In the genomic region with DNA sequence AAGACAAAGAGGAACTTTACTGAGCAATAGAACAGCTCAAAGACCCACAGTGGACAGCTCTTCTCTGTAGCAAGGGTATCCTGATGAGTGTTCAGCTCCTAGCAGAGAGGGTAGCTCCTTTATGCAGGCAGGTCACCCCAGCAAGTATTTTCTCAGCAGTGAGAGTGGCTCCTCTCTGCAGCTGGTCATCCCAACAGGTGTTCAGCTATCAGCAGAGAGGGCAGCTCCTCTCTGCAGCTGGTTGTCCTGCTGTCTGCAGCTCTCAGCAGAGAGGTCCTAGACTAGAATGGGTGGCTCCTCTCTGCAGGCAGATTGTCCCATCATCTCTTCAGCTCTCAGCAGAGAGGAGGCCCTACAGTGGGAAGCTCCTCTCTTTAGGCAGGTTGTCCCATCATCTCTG, we compare ENCODE assay signal across 1 cellular context.
TF ChIP-seq lines count a peak whose summit lies in the region.

No MANE protein-coding gene starts in this region.

TF ChIP-seq in HepG2, 621 proteins besides CTCF, POLR2A, EP300 and RAD21 (continued from another document):
- TF ChIP-seq, protein P1, sequence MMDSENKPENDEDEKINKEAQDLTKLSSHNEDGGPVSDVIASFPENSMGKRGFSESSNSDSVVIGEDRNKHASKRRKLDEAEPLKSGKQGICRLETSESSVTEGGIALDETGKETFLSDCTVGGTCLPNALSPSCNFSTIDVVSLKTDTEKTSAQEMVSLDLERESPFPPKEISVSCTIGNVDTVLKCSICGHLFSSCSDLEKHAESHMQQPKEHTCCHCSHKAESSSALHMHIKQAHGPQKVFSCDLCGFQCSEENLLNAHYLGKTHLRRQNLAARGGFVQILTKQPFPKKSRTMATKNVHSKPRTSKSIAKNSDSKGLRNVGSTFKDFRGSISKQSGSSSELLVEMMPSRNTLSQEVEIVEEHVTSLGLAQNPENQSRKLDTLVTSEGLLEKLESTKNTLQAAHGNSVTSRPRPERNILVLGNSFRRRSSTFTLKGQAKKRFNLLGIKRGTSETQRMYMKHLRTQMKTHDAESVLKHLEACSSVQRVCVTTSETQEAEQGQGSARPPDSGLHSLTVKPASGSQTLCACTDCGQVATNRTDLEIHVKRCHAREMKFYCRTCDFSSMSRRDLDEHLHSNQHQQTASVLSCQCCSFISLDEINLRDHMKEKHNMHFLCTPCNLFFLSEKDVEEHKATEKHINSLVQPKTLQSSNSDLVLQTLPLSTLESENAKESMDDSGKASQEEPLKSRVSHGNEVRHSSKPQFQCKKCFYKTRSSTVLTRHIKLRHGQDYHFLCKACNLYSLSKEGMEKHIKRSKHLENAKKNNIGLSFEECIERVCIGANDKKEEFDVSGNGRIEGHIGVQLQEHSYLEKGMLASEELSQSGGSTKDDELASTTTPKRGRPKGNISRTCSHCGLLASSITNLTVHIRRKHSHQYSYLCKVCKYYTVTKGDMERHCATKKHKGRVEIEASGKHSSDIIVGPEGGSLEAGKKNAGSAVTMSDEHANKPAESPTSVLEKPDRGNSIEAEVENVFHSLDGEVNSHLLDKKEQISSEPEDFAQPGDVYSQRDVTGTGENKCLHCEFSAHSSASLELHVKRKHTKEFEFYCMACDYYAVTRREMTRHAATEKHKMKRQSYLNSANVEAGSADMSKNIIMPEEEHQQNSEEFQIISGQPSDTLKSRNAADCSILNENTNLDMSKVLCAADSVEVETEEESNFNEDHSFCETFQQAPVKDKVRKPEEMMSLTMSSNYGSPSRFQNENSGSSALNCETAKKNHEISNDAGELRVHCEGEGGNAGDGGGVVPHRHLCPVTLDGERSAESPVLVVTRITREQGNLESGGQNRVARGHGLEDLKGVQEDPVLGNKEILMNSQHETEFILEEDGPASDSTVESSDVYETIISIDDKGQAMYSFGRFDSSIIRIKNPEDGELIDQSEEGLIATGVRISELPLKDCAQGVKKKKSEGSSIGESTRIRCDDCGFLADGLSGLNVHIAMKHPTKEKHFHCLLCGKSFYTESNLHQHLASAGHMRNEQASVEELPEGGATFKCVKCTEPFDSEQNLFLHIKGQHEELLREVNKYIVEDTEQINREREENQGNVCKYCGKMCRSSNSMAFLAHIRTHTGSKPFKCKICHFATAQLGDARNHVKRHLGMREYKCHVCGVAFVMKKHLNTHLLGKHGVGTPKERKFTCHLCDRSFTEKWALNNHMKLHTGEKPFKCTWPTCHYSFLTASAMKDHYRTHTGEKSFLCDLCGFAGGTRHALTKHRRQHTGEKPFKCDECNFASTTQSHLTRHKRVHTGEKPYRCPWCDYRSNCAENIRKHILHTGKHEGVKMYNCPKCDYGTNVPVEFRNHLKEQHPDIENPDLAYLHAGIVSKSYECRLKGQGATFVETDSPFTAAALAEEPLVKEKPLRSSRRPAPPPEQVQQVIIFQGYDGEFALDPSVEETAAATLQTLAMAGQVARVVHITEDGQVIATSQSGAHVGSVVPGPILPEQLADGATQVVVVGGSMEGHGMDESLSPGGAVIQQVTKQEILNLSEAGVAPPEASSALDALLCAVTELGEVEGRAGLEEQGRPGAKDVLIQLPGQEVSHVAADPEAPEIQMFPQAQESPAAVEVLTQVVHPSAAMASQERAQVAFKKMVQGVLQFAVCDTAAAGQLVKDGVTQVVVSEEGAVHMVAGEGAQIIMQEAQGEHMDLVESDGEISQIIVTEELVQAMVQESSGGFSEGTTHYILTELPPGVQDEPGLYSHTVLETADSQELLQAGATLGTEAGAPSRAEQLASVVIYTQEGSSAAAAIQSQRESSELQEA (CRISPR knock-in tag; IDR thresholded peaks at IDR 0.05; ENCODE audit: not compliant biosample characterization): no peak
- TF ChIP-seq NCOA5 (CRISPR knock-in tag; IDR thresholded peaks at IDR 0.05) (no peak), ZNF20 (CRISPR knock-in tag; IDR thresholded peaks at IDR 0.05) (no peak), ZNF292 (CRISPR knock-in tag; IDR thresholded peaks at IDR 0.05; ENCODE audit: borderline replicate concordance, low read depth) (no peak)
- TF ChIP-seq, protein P2, sequence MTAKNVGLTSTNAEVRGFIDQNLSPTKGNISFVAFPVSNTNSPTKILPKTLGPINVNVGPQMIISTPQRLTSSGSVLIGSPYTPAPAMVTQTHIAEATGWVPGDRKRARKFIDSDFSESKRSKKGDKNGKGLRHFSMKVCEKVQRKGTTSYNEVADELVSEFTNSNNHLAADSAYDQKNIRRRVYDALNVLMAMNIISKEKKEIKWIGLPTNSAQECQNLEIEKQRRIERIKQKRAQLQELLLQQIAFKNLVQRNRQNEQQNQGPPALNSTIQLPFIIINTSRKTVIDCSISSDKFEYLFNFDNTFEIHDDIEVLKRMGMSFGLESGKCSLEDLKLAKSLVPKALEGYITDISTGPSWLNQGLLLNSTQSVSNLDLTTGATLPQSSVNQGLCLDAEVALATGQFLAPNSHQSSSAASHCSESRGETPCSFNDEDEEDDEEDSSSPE (CRISPR knock-in tag; IDR thresholded peaks at IDR 0.05): no peak
